Comparison of ENCODE assay signal across 12 cellular contexts in genomic region chr14:73241481-73242165, GRCh38. TPM values are rescaled to one million over a fixed set of nuclear protein-coding genes. Genes with fewer than 3 reads are reported as not detected.
DNase-seq lines count a peak whose midpoint lies in the region; FAIRE-seq and TF ChIP-seq lines count a peak whose summit lies in the region.
"Had no signal": no experiment of that assay in that cellular context is flagged by ENCODE, and none has a peak within 500 bp of the region (broad histone marks: within the 10 kb centered on the region; RNA-seq: fewer than 3 reads in every experiment).

No MANE protein-coding gene starts in this region.

- H3K36me3 ChIP-seq in GM23248 (ENCODE audit: low read depth) (no peaks in the 10 kb centered on the region), colonic mucosa (no peaks in the 10 kb centered on the region)

- H3K27me3 ChIP-seq in GM23248 (replicated peaks; ENCODE audit: insufficient read depth) (peaks cover 25% of the 10 kb centered on the region), colonic mucosa (peaks cover 22% of the 10 kb centered on the region)

- intact Hi-C loops in colonic mucosa (cut with DNase I), result no loop called here

- no peak for TF ChIP-seq CTCF in foreskin fibroblast (IDR thresholded peaks at IDR 0.05; ENCODE audit: low read depth, low read length)
- TF ChIP-seq CTCF in colonic mucosa (IDR thresholded peaks at IDR 0.05), result no peak

- H3K79me2 ChIP-seq in GM23248 (ENCODE audit: insufficient read depth), result no peaks in the 10 kb centered on the region

- FAIRE-seq in RCC 7860 (lab: Jason Lieb, UNC), result peak; percentile 81

- H3K4me3 ChIP-seq in GM23248 (no peak overlapping the region), skin epidermis (no peak overlapping the region), foreskin fibroblast (ENCODE audit: low read depth in 1 of 2, low read length in 2 of 2) (no peak overlapping the region), colonic mucosa (no peak overlapping the region)

- H3K27ac ChIP-seq in GM23248, result no peak overlapping the region
- peak overlapping the region in 17 of 21 experiments; percentile 5 to 71 (median 38) for H3K27ac ChIP-seq in skin epidermis
- no peak overlapping the region for H3K27ac ChIP-seq in colonic mucosa

- 58 to 60% methylated on average over 19 of the region's 19 CpGs for WGBS in GM23248 (ENCODE audit: low coverage in 1 of 2, low lambda C conversion rate in 2 of 2, missing lambda C conversion rate in 2 of 2), 2 experiments

- in situ Hi-C loops in GM23248 (cut with MboI), result no loop called here

- H3K4me1 ChIP-seq in GM23248 (ENCODE audit: insufficient read depth) (peaks cover 17% of the 10 kb centered on the region), colonic mucosa (peaks cover 11% of the 10 kb centered on the region)

- H3K9me2 ChIP-seq in GM23248 (ENCODE audit: insufficient read depth), result no peaks in the 10 kb centered on the region

- H4K20me1 ChIP-seq in GM23248 (ENCODE audit: insufficient read depth), result no peaks in the 10 kb centered on the region

- H3K9me3 ChIP-seq in GM23248 (ENCODE audit: low read depth) (no peaks in the 10 kb centered on the region), colonic mucosa (no peaks in the 10 kb centered on the region)

- DNase-seq in GM23248 (peak; percentile 71), RCC 7860 (ENCODE audit: low spot score) (peak; percentile 72), hepatic stellate cell (ENCODE audit: low spot score) (peak; percentile 10), foreskin fibroblast (no peak), EL (no peak), colonic mucosa (no peak)
- DNase-seq: mesendoderm; NCI-H1436; NCI-H774; stimulated activated CD4-positive, alpha-beta T cell treated with anti-CD3 and anti-CD28 coated beads, Interleukin-4, amount 100 ng/mL, for 4 hours; stimulated activated naive CD8-positive, alpha-beta T cell treated with anti-CD3 and anti-CD28 coated beads, Interleukin-15, Interleukin-2, amounts not matched to agents 100 U/mL and 50 U/mL, for 24 hours had no signal

- H3F3A ChIP-seq in GM23248 (ENCODE audit: insufficient read depth), result peaks cover 11% of the 10 kb centered on the region

- H3K9ac ChIP-seq in GM23248 (no peak overlapping the region), colonic mucosa (ENCODE audit: low read depth in 2 of 2, low read length in 2 of 2) (no peak overlapping the region)

- no peak overlapping the region for H2AFZ ChIP-seq in GM23248

- no peak overlapping the region for H3K4me2 ChIP-seq in GM23248 (ENCODE audit: unreplicated experiment)

RNA-seq across cellular contexts. Expression of gene PAPLN, which starts 4.3 kb away (rescaled TPM):
- total RNA-seq in GM23248 (2014; rRNA removed; shearing (Covaris generic)), result 0.22 and 1.0 TPM in 2 replicates
- 0.51 and 0.98 TPM in 2 replicates for polyA plus RNA-seq in GM23248 (2016; fragmentation: Nextera tagmentation; extraction: Ambion mirVana)
- total RNA-seq in colonic mucosa, result 1 to 10 TPM; 3.2 to 4.3 TPM

Comparison
In these comparisons a context has a peak if more than half of its experiments do, and no peak if none do; other contexts are left out.
1. DNase-seq: peak in GM23248 (single experiment), RCC 7860 (single experiment) and hepatic stellate cell (single experiment); none in foreskin fibroblast (0 of 2), EL (single experiment) and colonic mucosa (single experiment).
2. H3K27ac ChIP-seq: peak in skin epidermis (17 of 21); none in GM23248 (single experiment) and colonic mucosa (single experiment).